In the genomic region with DNA sequence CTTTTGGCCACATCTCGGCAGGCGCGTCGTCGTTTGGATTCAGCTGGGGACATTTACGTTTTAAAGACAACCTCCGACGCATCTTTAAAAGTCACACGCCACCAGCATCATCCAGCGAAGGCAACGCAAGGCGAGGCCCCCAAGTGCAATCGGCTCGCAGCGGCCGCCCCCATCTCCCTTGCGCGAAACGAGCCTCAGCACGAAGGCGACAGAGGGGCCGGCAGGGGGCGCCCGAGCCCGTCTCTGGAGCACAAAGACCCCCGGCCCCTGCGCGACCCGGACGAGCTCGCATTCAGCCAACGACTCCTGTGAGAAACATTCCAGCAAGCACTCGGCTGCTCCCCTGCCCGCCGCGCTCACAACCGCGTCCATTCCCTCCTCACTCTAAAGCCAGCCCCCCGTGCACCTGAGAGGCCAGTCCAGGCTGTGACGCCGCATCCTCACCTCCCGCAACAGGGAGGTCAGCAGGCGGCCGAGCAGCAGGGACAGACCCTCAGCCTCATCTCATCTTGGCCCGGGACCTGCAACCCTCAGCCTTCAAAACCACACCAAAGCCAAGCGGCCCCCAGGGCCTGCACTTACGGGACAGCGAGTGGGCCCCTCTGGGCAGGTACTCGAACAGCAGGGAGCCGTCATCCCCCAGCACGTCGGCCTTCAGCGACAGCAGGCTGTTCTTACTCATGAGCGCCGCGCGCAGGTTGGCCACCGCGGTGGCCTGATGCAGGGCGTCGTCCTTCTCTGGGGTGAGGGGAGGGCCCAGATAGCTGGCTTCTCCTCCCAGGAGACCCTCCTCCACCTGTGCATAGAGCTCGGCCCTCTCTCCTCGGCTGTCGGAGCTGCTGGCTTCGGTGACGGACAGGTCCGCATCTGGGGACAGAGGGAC, we compare ENCODE assay signal across 9 cellular contexts. TPM values are rescaled to one million over a fixed set of nuclear protein-coding genes. Genes with fewer than 3 reads are reported as not detected.
DNase-seq lines count a peak whose midpoint lies in the region; ATAC-seq and TF ChIP-seq lines count a peak whose summit lies in the region.
"Had no signal": no experiment of that assay in that cellular context is flagged by ENCODE, and none has a peak within 500 bp of the region (broad histone marks: within the 10 kb centered on the region; RNA-seq: fewer than 3 reads in every experiment).

No MANE protein-coding gene starts in this region.

- no peak overlapping the region for H3K23ac ChIP-seq in trophoblast cell (ENCODE audit: low read length)

- POLR2A ChIA-PET in activated CD4-positive, alpha-beta T cell treated with anti-CD3 and anti-CD28 coated beads, Interleukin-2, amount 10 ng/mL, durations not matched to agents 7 days and 5 days (lab: Charles Lee), result no interaction called here

- no peak overlapping the region for H2AFZ ChIP-seq in trophoblast cell (ENCODE audit: insufficient read depth, low read length, poor library complexity)

- no peak overlapping the region for H2BK12ac ChIP-seq in trophoblast cell (ENCODE audit: low read length)

- no peak overlapping the region for H3K9ac ChIP-seq in trophoblast cell (ENCODE audit: low read length)

- H3K4me1 Mint-ChIP-seq in activated CD4-positive, alpha-beta T cell treated with anti-CD3 and anti-CD28 coated beads, Interleukin-2, amount 10 ng/mL, durations not matched to agents 7 days and 5 days, result peaks cover 3% of the 10 kb centered on the region

- H3K27ac Mint-ChIP-seq in activated CD4-positive, alpha-beta T cell treated with anti-CD3 and anti-CD28 coated beads, Interleukin-2, amount 10 ng/mL, durations not matched to agents 7 days and 5 days, result no peak overlapping the region

- no peak overlapping the region for H2BK5ac ChIP-seq in trophoblast cell (ENCODE audit: low read depth, low read length, poor library complexity)

- TF ChIP-seq CTCF in GM12864 (IDR thresholded peaks at IDR 0.05; ENCODE audit: low read depth, low read length, missing control alignments) (peak; percentile 31), fibroblast of villous mesenchyme (IDR thresholded peaks at IDR 0.05; ENCODE audit: insufficient read depth, low read depth, low read length) (peak; percentile 75)

- CTCF ChIA-PET in activated CD4-positive, alpha-beta T cell treated with anti-CD3 and anti-CD28 coated beads, Interleukin-2, amount 10 ng/mL, durations not matched to agents 7 days and 5 days (lab: Charles Lee), result interaction anchor here (0.7 to 3.1 kb wide), 3 partner anchors 9 to 18 kb away, joined by 3 to 9 read pairs (median 4); no protein-coding TSS in a partner anchor

- no peak overlapping the region for H3K27ac ChIP-seq in trophoblast cell (ENCODE audit: low read depth, low read length)
- H3K27ac ChIP-seq: neutrophil had no signal

- no peak overlapping the region for H3K14ac ChIP-seq in trophoblast cell (ENCODE audit: low read length)

- no peak overlapping the region for H4K12ac ChIP-seq in trophoblast cell (ENCODE audit: low read depth, low read length)

- H3K4me3 ChIP-seq in GM12864 (ENCODE audit: low read depth, low read length) (no peak overlapping the region), fibroblast of villous mesenchyme (ENCODE audit: low read depth, low read length) (no peak overlapping the region), trophoblast cell (ENCODE audit: low read depth, low read length) (no peak overlapping the region)

- H3K4ac ChIP-seq in trophoblast cell (ENCODE audit: low read depth, low read length), result no peak overlapping the region

- no peaks in the 10 kb centered on the region for H3K79me1 ChIP-seq in trophoblast cell (ENCODE audit: low read length)

- H2BK120ac ChIP-seq in trophoblast cell (ENCODE audit: insufficient read depth, low read length, poor library complexity), result no peak overlapping the region

- H3K4me1 ChIP-seq in trophoblast cell (ENCODE audit: control insufficient read depth in 1 of 2, insufficient read depth in 2 of 2, low read length in 2 of 2), result peaks cover 4 to 5% of the 10 kb centered on the region in 2 experiments

- DNase-seq in GM12864 (ENCODE audit: low read depth) (no peak), fibroblast of villous mesenchyme (ENCODE audit: low read depth) (peak; percentile 27), trophoblast cell (peak in 1 of 2 donors; percentile 44), NCI-H524 treated with DMSO at 0.1 percent for 48 hours (lab: John Stamatoyannopoulos, UW) (no peak), NCI-H748 treated with DMSO at 0.1 percent for 48 hours (lab: John Stamatoyannopoulos, UW) (no peak), DMS79 treated with DMSO at 0.1 percent for 48 hours (lab: John Stamatoyannopoulos, UW) (no peak)
- peak; percentile 23 for DNase-seq in activated CD4-positive, alpha-beta T cell treated with anti-CD3 and anti-CD28 coated beads, Interleukin-2, amount 10 ng/mL, durations not matched to agents 7 days and 5 days

- H3K79me2 ChIP-seq in trophoblast cell (ENCODE audit: control insufficient read depth, insufficient read depth, low read length, poor library complexity), result no peaks in the 10 kb centered on the region

- no peak overlapping the region for H2AK5ac ChIP-seq in trophoblast cell (ENCODE audit: low read length)

- H3K9me3 Mint-ChIP-seq in activated CD4-positive, alpha-beta T cell treated with anti-CD3 and anti-CD28 coated beads, Interleukin-2, amount 10 ng/mL, durations not matched to agents 7 days and 5 days, result no peaks in the 10 kb centered on the region

- peak overlapping the region; percentile 62 for H3K4me2 ChIP-seq in trophoblast cell (ENCODE audit: low read length)

- ATAC-seq in GM21529 (IDR thresholded peaks at IDR 0.05; ENCODE audit: unreplicated experiment), result no peak

- H3K4me3 Mint-ChIP-seq in activated CD4-positive, alpha-beta T cell treated with anti-CD3 and anti-CD28 coated beads, Interleukin-2, amount 10 ng/mL, durations not matched to agents 7 days and 5 days, result no peak overlapping the region

- peaks cover 2 to 5% of the 10 kb centered on the region in 2 experiments for H3K36me3 ChIP-seq in trophoblast cell (ENCODE audit: control insufficient read depth in 1 of 2, insufficient read depth in 2 of 2, low read length in 2 of 2)
- H3K36me3 ChIP-seq: neutrophil had no signal

- no peaks in the 10 kb centered on the region for H3K36me3 Mint-ChIP-seq in activated CD4-positive, alpha-beta T cell treated with anti-CD3 and anti-CD28 coated beads, Interleukin-2, amount 10 ng/mL, durations not matched to agents 7 days and 5 days (ENCODE audit: low read depth)

- H3K18ac ChIP-seq in trophoblast cell (ENCODE audit: low read length), result no peak overlapping the region

- H4K91ac ChIP-seq in trophoblast cell (ENCODE audit: low read depth, low read length), result no peak overlapping the region

- no peaks in the 10 kb centered on the region for H3K27me3 ChIP-seq in trophoblast cell (ENCODE audit: insufficient read depth, low read length)

- peaks cover 3% of the 10 kb centered on the region for H3K27me3 Mint-ChIP-seq in activated CD4-positive, alpha-beta T cell treated with anti-CD3 and anti-CD28 coated beads, Interleukin-2, amount 10 ng/mL, durations not matched to agents 7 days and 5 days

- WGBS in trophoblast cell (ENCODE audit: extremely low coverage, insufficient coverage, insufficient read length), result no CpG with 5 or more reads among the region's 67 CpGs

- H4K8ac ChIP-seq in trophoblast cell (ENCODE audit: low read depth, low read length), result no peak overlapping the region

- H3K9me3 ChIP-seq in trophoblast cell (ENCODE audit: insufficient read depth, low read depth, low read length), result peaks cover 7% of the 10 kb centered on the region
- H3K9me3 ChIP-seq: neutrophil had no signal

RNA-seq across cellular contexts. Expression of a gene that starts 35.8 kb away (rescaled TPM):
- 100 to 1,000 TPM; 105 to 129 TPM for total RNA-seq in activated CD4-positive, alpha-beta T cell treated with anti-CD3 and anti-CD28 coated beads, Interleukin-2, amount 10 ng/mL, durations not matched to agents 7 days and 5 days
- total RNA-seq in fibroblast of villous mesenchyme, result 24.2 and 35.1 TPM in 2 replicates
- polyA plus RNA-seq in trophoblast cell (2013), result 79.0 and 79.6 TPM in 2 replicates

RNA-seq across cellular contexts. Expression of a gene that starts 38.9 kb away (rescaled TPM):
- 100 to 1,000 TPM; 253 to 302 TPM for total RNA-seq in activated CD4-positive, alpha-beta T cell treated with anti-CD3 and anti-CD28 coated beads, Interleukin-2, amount 10 ng/mL, durations not matched to agents 7 days and 5 days
- 3.5 TPM in 2 replicates for total RNA-seq in fibroblast of villous mesenchyme
- 2.0 TPM in 2 replicates for polyA plus RNA-seq in trophoblast cell (2013)

RNA-seq across cellular contexts. Expression of a gene that starts 55.7 kb away (rescaled TPM):
- not detected for total RNA-seq in activated CD4-positive, alpha-beta T cell treated with anti-CD3 and anti-CD28 coated beads, Interleukin-2, amount 10 ng/mL, durations not matched to agents 7 days and 5 days
- total RNA-seq in fibroblast of villous mesenchyme, result 13.8 and 21.3 TPM in 2 replicates
- polyA plus RNA-seq in trophoblast cell (2013), result 5.9 and 6.3 TPM in 2 replicates

Comparison
In these comparisons a context has a peak if more than half of its experiments do, and no peak if none do; other contexts are left out.
1. DNase-seq: peak in activated CD4-positive, alpha-beta T cell treated with anti-CD3 and anti-CD28 coated beads, Interleukin-2, amount 10 ng/mL, durations not matched to agents 7 days and 5 days (single experiment) and fibroblast of villous mesenchyme (single experiment); none in GM12864 (single experiment), NCI-H524 treated with DMSO at 0.1 percent for 48 hours (single experiment), NCI-H748 treated with DMSO at 0.1 percent for 48 hours (single experiment) and DMS79 treated with DMSO at 0.1 percent for 48 hours (single experiment).
2. RNA of a gene that starts 38.9 kb away (total RNA-seq): 253 to 302 TPM in activated CD4-positive, alpha-beta T cell treated with anti-CD3 and anti-CD28 coated beads, Interleukin-2, amount 10 ng/mL, durations not matched to agents 7 days and 5 days; 3.5 TPM in fibroblast of villous mesenchyme; every median in the first group is over 10 times any median in the second.
3. RNA of a gene that starts 55.7 kb away (total RNA-seq): 13.8 to 21.3 TPM in fibroblast of villous mesenchyme; not detected in activated CD4-positive, alpha-beta T cell treated with anti-CD3 and anti-CD28 coated beads, Interleukin-2, amount 10 ng/mL, durations not matched to agents 7 days and 5 days; every median in the first group is over 10 times any median in the second.